ENCODE assay signal across 10 cellular contexts in genomic region chr6:137827977-137828815, GRCh38. TPM values are rescaled to one million over a fixed set of nuclear protein-coding genes. Genes with fewer than 3 reads are reported as not detected.
DNase-seq lines count a peak whose midpoint lies in the region; ATAC-seq and TF ChIP-seq lines count a peak whose summit lies in the region.
"Had no signal": no experiment of that assay in that cellular context is flagged by ENCODE, and none has a peak within 500 bp of the region (broad histone marks: within the 10 kb centered on the region; RNA-seq: fewer than 3 reads in every experiment).

No MANE protein-coding gene starts in this region.

- no peaks in the 10 kb centered on the region for H4K20me1 ChIP-seq in GM23338 (replicated peaks; ENCODE audit: insufficient read depth)

- no peaks in the 10 kb centered on the region for H3K9me3 Mint-ChIP-seq in GM23338

- no peak overlapping the region for H3K4me3 Mint-ChIP-seq in GM23338

- H3K36me3 ChIP-seq in GM23338 (ENCODE audit: insufficient read depth) (no peaks in the 10 kb centered on the region), HAP-1 (replicated peaks) (no peaks in the 10 kb centered on the region), WERI-Rb-1 (no peaks in the 10 kb centered on the region)

- ATAC-seq in GM18867 (IDR thresholded peaks at IDR 0.05; ENCODE audit: unreplicated experiment) (peak; percentile 80), HG02642 (IDR thresholded peaks at IDR 0.05; ENCODE audit: poor library complexity, unreplicated experiment) (peak; percentile 67), GM23338 (no peak)

- no peak overlapping the region for H3K27ac Mint-ChIP-seq in GM23338

- H3K27ac ChIP-seq in GM23338 (ENCODE audit: low read depth) = no peak overlapping the region
- no peak overlapping the region for H3K27ac ChIP-seq in WERI-Rb-1
- H3K27ac ChIP-seq: coronary artery, KMS-11 had no signal

- peak; percentile 28 to 35 for DNase-seq in activated CD4-positive, alpha-beta T cell treated with anti-CD3 and anti-CD28 coated beads for 4 hours
- DNase-seq in stimulated activated CD4-positive, alpha-beta T cell treated with anti-CD3 and anti-CD28 coated beads, Interleukin-12 subunit alpha, Interleukin-12 subunit beta, amount 100 ng/mL, for 4 hours = peak; percentile 28
- DNase-seq in hypothalamus (lab: John Stamatoyannopoulos, UW) (no peak), GM23338 (ENCODE audit: low spot score) (no peak), HAP-1 (ENCODE audit: low spot score in 2 of 2) (no peak), WERI-Rb-1 (no peak)

- H3K9me3 ChIP-seq in HAP-1 (no peaks in the 10 kb centered on the region), WERI-Rb-1 (ENCODE audit: severe bottlenecking) (no peaks in the 10 kb centered on the region)

- H3K27me3 ChIP-seq in GM23338 (ENCODE audit: insufficient read depth) (no peaks in the 10 kb centered on the region), HAP-1 (ENCODE audit: low read depth) (no peaks in the 10 kb centered on the region; the same call in 1 of the 2 replicates), WERI-Rb-1 (ENCODE audit: insufficient read depth, low read depth, severe bottlenecking) (no peaks in the 10 kb centered on the region)

- H3K9me2 ChIP-seq in GM23338 (ENCODE audit: insufficient read depth) = no peaks in the 10 kb centered on the region; the same call in 1 of the 2 replicates

- H3K4me1 ChIP-seq in GM23338 (ENCODE audit: insufficient read depth) (no peaks in the 10 kb centered on the region), HAP-1 (peaks cover 7% of the 10 kb centered on the region)

- TF ChIP-seq CTCF in GM23338 (conservative IDR thresholded peaks at IDR 0.05; ENCODE audit: low read depth in 2 of 2) (no peak), WERI-Rb-1 (IDR thresholded peaks at IDR 0.05; ENCODE audit: low read depth, low read length) (no peak)

- H3K36me3 Mint-ChIP-seq in GM23338 (ENCODE audit: low read depth) = no peaks in the 10 kb centered on the region

- in situ Hi-C loops in HAP-1 (cut with MboI; ENCODE audit: low sequenced_read_pairs) = no loop called here

- no peaks in the 10 kb centered on the region for H3K79me2 ChIP-seq in GM23338 (replicated peaks; ENCODE audit: insufficient read depth)

- no peak overlapping the region for H3K4me3 ChIP-seq in GM23338
- no peak overlapping the region for H3K4me3 ChIP-seq in HAP-1
- H3K4me3 ChIP-seq in WERI-Rb-1 (ENCODE audit: low read depth, low read length) = no peak overlapping the region
- H3K4me3 ChIP-seq: coronary artery had no signal

- H3K27me3 Mint-ChIP-seq in GM23338 (ENCODE audit: insufficient read depth, low read depth, poor library complexity) = no peaks in the 10 kb centered on the region

- no peak overlapping the region for H2AFZ ChIP-seq in GM23338

- no peaks in the 10 kb centered on the region for H3K4me1 Mint-ChIP-seq in GM23338

- no peaks in the 10 kb centered on the region for H3F3A ChIP-seq in GM23338 (replicated peaks; ENCODE audit: low read depth)

- H3K4me2 ChIP-seq in GM23338 = no peak overlapping the region
- H3K4me2 ChIP-seq: KMS-11 had no signal

TF ChIP-seq in GM23338, 12 proteins besides CTCF, POLR2A, EP300 and RAD21 (continues in another document):
- TF ChIP-seq NANOG (IDR thresholded peaks at IDR 0.05; ENCODE audit: borderline replicate concordance) (no peak), EZH2 (IDR thresholded peaks at IDR 0.05; ENCODE audit: low read depth, unreplicated experiment) (no peak), JUNB (IDR thresholded peaks at IDR 0.05; ENCODE audit: unreplicated experiment) (no peak), ETS1 (IDR thresholded peaks at IDR 0.05) (no peak), ZNF114 (CRISPR knock-in tag; IDR thresholded peaks at IDR 0.05) (no peak), POLR2AphosphoS5 (IDR thresholded peaks at IDR 0.05; ENCODE audit: low read depth) (no peak), ZNF462 (CRISPR knock-in tag; IDR thresholded peaks at IDR 0.05) (no peak), ZNF331 (CRISPR knock-in tag; IDR thresholded peaks at IDR 0.05; ENCODE audit: low read depth) (no peak), CREB1 (CRISPR knock-in tag; IDR thresholded peaks at IDR 0.05; ENCODE audit: low read depth) (no peak), EZH2phosphoT487 (IDR thresholded peaks at IDR 0.05; ENCODE audit: unreplicated experiment) (no peak), STAT1 (IDR thresholded peaks at IDR 0.05; ENCODE audit: unreplicated experiment) (no peak)

RNA-seq across cellular contexts. Expression of gene TNFAIP3, which starts 38.9 kb away (rescaled TPM):
- 2.3 and 4.4 TPM in 2 replicates for total RNA-seq in GM23338 (2014; rRNA removed; shearing (Covaris generic))
- polyA plus RNA-seq in GM23338 (2016; fragmentation: Nextera tagmentation; extraction: Ambion mirVana) = 2.1 and 3.3 TPM in 2 replicates

Comparison
In these comparisons a context has a peak if more than half of its experiments do, and no peak if none do; other contexts are left out.
1. DNase-seq: peak in activated CD4-positive, alpha-beta T cell treated with anti-CD3 and anti-CD28 coated beads for 4 hours (2 of 2) and stimulated activated CD4-positive, alpha-beta T cell treated with anti-CD3 and anti-CD28 coated beads, Interleukin-12 subunit alpha, Interleukin-12 subunit beta, amount 100 ng/mL, for 4 hours (single experiment); none in hypothalamus (0 of 51), GM23338 (single experiment), HAP-1 (0 of 2) and WERI-Rb-1 (single experiment).